ENCODE assay signal across 8 cellular contexts in genomic region chr6:98352348-98352747, GRCh38.
"Had no signal": no experiment of that assay in that cellular context is flagged by ENCODE, and none has a peak within 500 bp of the region (broad histone marks: within the 10 kb centered on the region; RNA-seq: fewer than 3 reads in every experiment).

No MANE protein-coding gene starts in this region.

- DNase-seq: GDM1, GF-D8 had no signal

- H3K4me3 ChIP-seq: GM12878 had no signal

- FAIRE-seq: G401.6, GM12878, GM12891, GM12892, GM18507, GM19239 had no signal

- ATAC-seq: GM12878 had no signal
